Comparison of ENCODE assay signal across 10 cellular contexts in the genomic region with DNA sequence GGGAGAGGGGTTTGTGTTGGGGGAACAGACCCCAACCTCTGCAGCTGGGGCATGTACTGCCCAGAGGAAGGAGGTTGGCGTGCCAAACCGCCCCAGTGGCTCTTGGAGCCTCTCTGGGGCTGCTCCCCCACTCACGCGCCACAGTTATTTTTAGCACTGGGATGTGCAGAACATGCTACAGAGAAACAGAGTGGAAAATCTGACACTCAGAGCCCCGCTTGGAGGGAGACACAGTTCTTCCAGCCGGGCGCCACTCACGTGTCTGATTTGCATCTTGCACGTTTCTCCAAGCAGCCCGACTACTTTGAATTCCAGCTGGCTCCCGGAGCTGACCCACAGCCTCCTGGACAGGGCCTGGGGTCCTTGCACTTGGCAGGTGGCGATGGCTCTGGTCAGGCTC.
DNase-seq lines count a peak whose midpoint lies in the region; ATAC-seq and TF ChIP-seq lines count a peak whose summit lies in the region.
"Had no signal": no experiment of that assay in that cellular context is flagged by ENCODE, and none has a peak within 500 bp of the region (broad histone marks: within the 10 kb centered on the region; RNA-seq: fewer than 3 reads in every experiment).

No MANE protein-coding gene starts in this region.

- no peak overlapping the region for H3K27ac Mint-ChIP-seq in CD8-positive, alpha-beta T cell

- H3K4me3 ChIP-seq in BJ (ENCODE audit: low read depth, low read length) = no peak overlapping the region
- no peak overlapping the region for H3K4me3 ChIP-seq in CD8-positive, alpha-beta T cell (ENCODE audit: low read depth, low read length)
- H3K4me3 ChIP-seq: SJSA1 had no signal

- DNase-seq in BJ (ENCODE audit: low read depth) (peak; percentile 40), MV-4-11 (lab: John Stamatoyannopoulos, UW) (peak; percentile 73), fibroblast of gingiva (ENCODE audit: low read depth) (peak; percentile 60), occipital lobe (lab: John Stamatoyannopoulos, UW) (peak; percentile 59), NCI-H187 (lab: John Stamatoyannopoulos, UW) (no peak), RKO (ENCODE audit: low spot score) (no peak)
- DNase-seq in CD8-positive, alpha-beta T cell = no peak
- DNase-seq: amniotic stem cell had no signal

- no peak for TF ChIP-seq CTCF in BJ (IDR thresholded peaks at IDR 0.05; ENCODE audit: insufficient read depth, low read depth, low read length)
- TF ChIP-seq CTCF in CD8-positive, alpha-beta T cell (IDR thresholded peaks at IDR 0.05) = no peak

- no peaks in the 10 kb centered on the region for H3K9me3 Mint-ChIP-seq in CD8-positive, alpha-beta T cell

- no peaks in the 10 kb centered on the region for H3K9me3 ChIP-seq in CD8-positive, alpha-beta T cell (ENCODE audit: low read length)
- H3K9me3 ChIP-seq: SJSA1 had no signal

- intact Hi-C loops in CD8-positive, alpha-beta T cell (cut with DNase I, micrococcal nuclease) = no loop called here

- no peak for ATAC-seq in CD8-positive, alpha-beta T cell
- no peak for ATAC-seq in HG03196 (IDR thresholded peaks at IDR 0.05; ENCODE audit: unreplicated experiment)

- no peak overlapping the region for H3K4me3 Mint-ChIP-seq in CD8-positive, alpha-beta T cell

- no peaks in the 10 kb centered on the region for H3K36me3 ChIP-seq in BJ (ENCODE audit: control insufficient read depth, insufficient read depth, low read length)
- H3K36me3 ChIP-seq in CD8-positive, alpha-beta T cell (ENCODE audit: insufficient read depth, low read length) = no peaks in the 10 kb centered on the region
- H3K36me3 ChIP-seq: SJSA1 had no signal

- no peaks in the 10 kb centered on the region for H3K36me3 Mint-ChIP-seq in CD8-positive, alpha-beta T cell

- H3K4me1 Mint-ChIP-seq in CD8-positive, alpha-beta T cell (ENCODE audit: low read depth) = no peaks in the 10 kb centered on the region

- CTCF ChIA-PET in BJ (lab: Yijun Ruan, JAX) = interaction anchor here (1.3 to 2.9 kb wide), 2 partner anchors 8 to 980 kb away, joined by 5 to 15 read pairs; no protein-coding TSS in a partner anchor
- CTCF ChIA-PET in CD8-positive, alpha-beta T cell (lab: Charles Lee) = no interaction called here

- POLR2A ChIA-PET in BJ (lab: Charles Lee) = no interaction called here
- POLR2A ChIA-PET in CD8-positive, alpha-beta T cell (lab: Charles Lee) = no interaction called here

- H3K27me3 Mint-ChIP-seq in CD8-positive, alpha-beta T cell (ENCODE audit: low read depth) = peaks cover 24% of the 10 kb centered on the region

- H3K27me3 ChIP-seq in BJ (ENCODE audit: control insufficient read depth, insufficient read depth, low read length) = no peaks in the 10 kb centered on the region
- no peaks in the 10 kb centered on the region for H3K27me3 ChIP-seq in CD8-positive, alpha-beta T cell (ENCODE audit: insufficient read depth, low read length)
- H3K27me3 ChIP-seq: SJSA1 had no signal

- no peaks in the 10 kb centered on the region for H3K4me1 ChIP-seq in CD8-positive, alpha-beta T cell (ENCODE audit: insufficient read depth, low read length)
- H3K4me1 ChIP-seq: SJSA1 had no signal

- no peak overlapping the region for H3K27ac ChIP-seq in CD8-positive, alpha-beta T cell (ENCODE audit: low read depth, low read length)
- H3K27ac ChIP-seq: SJSA1 had no signal

Comparison
In these comparisons a context has a peak if more than half of its experiments do, and no peak if none do; other contexts are left out.
1. DNase-seq: peak in BJ (single experiment), MV-4-11 (single experiment), fibroblast of gingiva (single experiment) and occipital lobe (single experiment); none in CD8-positive, alpha-beta T cell (0 of 7), NCI-H187 (0 of 2) and RKO (single experiment).